Comparison of ENCODE assay signal across 8 cellular contexts in genomic region chr10:80444646-80445319, GRCh38. TPM values are rescaled to one million over a fixed set of nuclear protein-coding genes. Genes with fewer than 3 reads are reported as not detected.
A peak's percentile ranks its signal among the peaks of the same experiment; 100 is the strongest.
DNase-seq lines count a peak whose midpoint lies in the region; ATAC-seq and TF ChIP-seq lines count a peak whose summit lies in the region.

No MANE protein-coding gene starts in this region.

- no peaks in the 10 kb centered on the region for H3K79me2 ChIP-seq in SK-N-SH (ENCODE audit: insufficient read depth)

- ATAC-seq in GM21576 (IDR thresholded peaks at IDR 0.05; ENCODE audit: unreplicated experiment) (peak; percentile 44), gastrocnemius medialis (peak; percentile 93)

- no peak overlapping the region for H3K9ac ChIP-seq in SK-N-SH

- peaks cover 6% of the 10 kb centered on the region for H3F3A ChIP-seq in SK-N-SH (replicated peaks; ENCODE audit: insufficient read depth)

- no peak overlapping the region for H3K4me3 ChIP-seq in GM06990 (replicated peaks; ENCODE audit: low read depth, low read length)
- H3K4me3 ChIP-seq in SK-N-SH (ENCODE audit: low read depth in 2 of 2, low read length in 1 of 2) = no peak overlapping the region
- no peak overlapping the region for H3K4me3 ChIP-seq in right atrium auricular region
- H3K4me3 ChIP-seq in gastrocnemius medialis = no peak overlapping the region

- no peaks in the 10 kb centered on the region for H4K20me1 ChIP-seq in SK-N-SH (ENCODE audit: insufficient read depth)

- H3K27me3 ChIP-seq in GM06990 (replicated peaks; ENCODE audit: control insufficient read depth, insufficient read depth, low read length) = no peaks in the 10 kb centered on the region
- H3K27me3 ChIP-seq in SK-N-SH (ENCODE audit: insufficient read depth) = no peaks in the 10 kb centered on the region
- H3K27me3 ChIP-seq in right atrium auricular region = no peaks in the 10 kb centered on the region
- H3K27me3 ChIP-seq in gastrocnemius medialis = no peaks in the 10 kb centered on the region

- H3K4me1 ChIP-seq in SK-N-SH (ENCODE audit: control insufficient read depth in 1 of 2, insufficient read depth in 2 of 2, low read depth in 1 of 2, low read length in 1 of 2) (peaks cover 11 to 22% of the 10 kb centered on the region in 2 experiments; a peak in 3 of 4 replicates), right atrium auricular region (peaks cover 0 to 24% of the 10 kb centered on the region in 2 donors), gastrocnemius medialis (peaks cover 0 to 12% of the 10 kb centered on the region in 2 donors)

- in situ Hi-C loops in gastrocnemius medialis (cut with MboI; ENCODE audit: low sequenced_read_pairs in 4 of 4) = loop anchor here in 3 of 4 donors (5.0 to 10.0 kb wide), 3 partner anchors 58 to 63 kb away; no protein-coding TSS in a partner anchor

- H3K9me2 ChIP-seq in SK-N-SH = no peaks in the 10 kb centered on the region

- WGBS in SK-N-SH (ENCODE audit: low lambda C conversion rate) = 35% methylated on average over 8 of the region's 11 CpGs

- no peak for TF ChIP-seq EP300 in SK-N-SH (IDR thresholded peaks at IDR 0.05; ENCODE audit: borderline replicate concordance in 1 of 2, low read depth in 1 of 2, low read length in 1 of 2)

- H2AFZ ChIP-seq in SK-N-SH (ENCODE audit: low read depth) = peak overlapping the region; percentile 78; the same call in 1 of the 2 replicates

- no peaks in the 10 kb centered on the region for H3K36me3 ChIP-seq in GM06990 (ENCODE audit: control insufficient read depth, insufficient read depth, low read length)
- H3K36me3 ChIP-seq in SK-N-SH (replicated peaks in 1 of 2; ENCODE audit: control insufficient read depth in 1 of 2, insufficient read depth in 2 of 2, low read length in 1 of 2) = no peaks in the 10 kb centered on the region
- no peaks in the 10 kb centered on the region for H3K36me3 ChIP-seq in right atrium auricular region
- no peaks in the 10 kb centered on the region for H3K36me3 ChIP-seq in gastrocnemius medialis

- H3K27ac ChIP-seq in SK-N-SH (ENCODE audit: low read depth in 2 of 2, low read length in 1 of 2) (no peak overlapping the region), right atrium auricular region (no peak overlapping the region), gastrocnemius medialis (peak overlapping the region in 1 of 4 donors; percentile 10)

- intact Hi-C loops in gastrocnemius medialis (cut with DNase I; ENCODE audit: low total_unique reads) = loop anchor here (1.0 kb wide), 1 partner anchor 61 kb away; no protein-coding TSS in a partner anchor

- no peak overlapping the region for H3K4me2 ChIP-seq in SK-N-SH

- peak; percentile 85 for TF ChIP-seq RAD21 in SK-N-SH (IDR thresholded peaks at IDR 0.05; ENCODE audit: low read length)

- TF ChIP-seq POLR2A in gastrocnemius medialis (IDR thresholded peaks at IDR 0.05) = no peak

- CTCF ChIA-PET in SK-N-SH (lab: Yijun Ruan, JAX) = interaction anchor here (0.6 to 35.3 kb wide), 42 partner anchors 9 to 479 kb away, joined by 3 to 602 read pairs (median 6); partner anchors contain the start of genes PRXL2A and TSPAN14

- POLR2A ChIA-PET in SK-N-SH (lab: Yijun Ruan, JAX) = interaction anchor here (1.4 to 2.5 kb wide), 2 partner anchors 37 to 61 kb away, joined by 7 to 9 read pairs; partner anchors contain the start of gene PRXL2A

- DNase-seq in GM06990 (ENCODE audit: extremely low read depth, insufficient read length) (peak; percentile 69), HT1080 (ENCODE audit: low read depth) (peak; percentile 78), SK-N-SH (peak; percentile 58), amygdala (lab: John Stamatoyannopoulos, UW) (peak in 44 of 56 donors; percentile 36 to 83 (median 57)), right atrium auricular region (ENCODE audit: low spot score) (no peak), gastrocnemius medialis (peak; percentile 43 to 53), NCI-H1048 (lab: John Stamatoyannopoulos, UW) (no peak)

- TF ChIP-seq CTCF in GM06990 (IDR thresholded peaks at IDR 0.05; ENCODE audit: insufficient read depth, low read length, poor library complexity, severe bottlenecking) (peak; percentile 84), SK-N-SH (IDR thresholded peaks at IDR 0.05) (peak; percentile 64), right atrium auricular region (IDR thresholded peaks at IDR 0.05) (peak; percentile 50 to 84), gastrocnemius medialis (IDR thresholded peaks at IDR 0.05 in 4 of 5, conservative IDR thresholded peaks at IDR 0.05 in 1 of 5) (peak; percentile 37 to 95 (median 80))

- H3K9me3 ChIP-seq in SK-N-SH = no peaks in the 10 kb centered on the region
- no peaks in the 10 kb centered on the region for H3K9me3 ChIP-seq in right atrium auricular region
- no peaks in the 10 kb centered on the region for H3K9me3 ChIP-seq in gastrocnemius medialis

TF ChIP-seq in SK-N-SH, 30 proteins besides CTCF, POLR2A, EP300 and RAD21:
- TF ChIP-seq USF1 (IDR thresholded peaks at IDR 0.05; ENCODE audit: borderline replicate concordance, low read depth) = no peak
- TF ChIP-seq SMC3 (IDR thresholded peaks at IDR 0.05; ENCODE audit: low read depth, low read length) = peak; percentile 78

RNA-seq across cellular contexts. Expression of gene TSPAN14, which starts 9.3 kb away (rescaled TPM):
- 26.8 and 43.1 TPM in 2 replicates for total RNA-seq in HT1080 (2014; rRNA removed; shearing (Covaris generic))
- polyA plus RNA-seq in HT1080 (2015; cell fraction: cytosol; rRNA removed) = 103 and 107 TPM in 2 replicates
- 81.8 and 97.5 TPM in 2 replicates for polyA plus RNA-seq in HT1080 (2015; cell fraction: nucleus; rRNA removed)
- polyA plus RNA-seq in SK-N-SH (2012; rRNA removed) = 44.0 and 78.1 TPM in 2 replicates
- 42.5 and 64.1 TPM in 2 replicates for polyA plus RNA-seq in SK-N-SH (2012; cell fraction: cytosol; rRNA removed)
- polyA plus RNA-seq in SK-N-SH (2012; cell fraction: nucleus; rRNA removed) = 57.0 and 58.9 TPM in 2 replicates
- total RNA-seq in right atrium auricular region (10 to 100 TPM; 24.2 to 34.7 TPM), gastrocnemius medialis (10 to 100 TPM; 22.6 to 29.3 (median 26.9) TPM)

RNA-seq across cellular contexts. Expression of gene PRXL2A, which starts 36.4 kb away (rescaled TPM):
- total RNA-seq in HT1080 (2014; rRNA removed; shearing (Covaris generic)) = 0.07 and 0.39 TPM in 2 replicates
- 0.24 TPM in 2 replicates for polyA plus RNA-seq in HT1080 (2015; cell fraction: cytosol; rRNA removed)
- polyA plus RNA-seq in HT1080 (2015; cell fraction: nucleus; rRNA removed) = not detected in 2 replicates
- polyA plus RNA-seq in SK-N-SH (2012; rRNA removed) = 14.0 and 15.6 TPM in 2 replicates
- 23.3 and 26.8 TPM in 2 replicates for polyA plus RNA-seq in SK-N-SH (2012; cell fraction: cytosol; rRNA removed)
- 4.5 and 4.6 TPM in 2 replicates for polyA plus RNA-seq in SK-N-SH (2012; cell fraction: nucleus; rRNA removed)
- 10 to 100 TPM; 42.8 to 81.2 TPM for total RNA-seq in right atrium auricular region
- total RNA-seq in gastrocnemius medialis = 10 to 100 TPM; 19.0 to 29.2 (median 22.5) TPM

Comparison
In these comparisons a context has a peak if more than half of its experiments do, and no peak if none do; other contexts are left out.
1. DNase-seq: peak in GM06990 (single experiment), HT1080 (single experiment), SK-N-SH (single experiment), amygdala (44 of 56) and gastrocnemius medialis (2 of 2); none in right atrium auricular region (single experiment) and NCI-H1048 (single experiment).
2. RNA of gene PRXL2A, which starts 36.4 kb away (total RNA-seq): 42.8 to 81.2 TPM in right atrium auricular region and 19.0 to 29.2 TPM in gastrocnemius medialis; 0.07 to 0.39 TPM in HT1080; every median in the first group is over 10 times any median in the second.
3. Peak in every context shown above with its lines, with median percentiles within 50 percentile points of each other: CTCF ChIP-seq.